Comparison of ENCODE assay signal across 10 cellular contexts in the genomic region with DNA sequence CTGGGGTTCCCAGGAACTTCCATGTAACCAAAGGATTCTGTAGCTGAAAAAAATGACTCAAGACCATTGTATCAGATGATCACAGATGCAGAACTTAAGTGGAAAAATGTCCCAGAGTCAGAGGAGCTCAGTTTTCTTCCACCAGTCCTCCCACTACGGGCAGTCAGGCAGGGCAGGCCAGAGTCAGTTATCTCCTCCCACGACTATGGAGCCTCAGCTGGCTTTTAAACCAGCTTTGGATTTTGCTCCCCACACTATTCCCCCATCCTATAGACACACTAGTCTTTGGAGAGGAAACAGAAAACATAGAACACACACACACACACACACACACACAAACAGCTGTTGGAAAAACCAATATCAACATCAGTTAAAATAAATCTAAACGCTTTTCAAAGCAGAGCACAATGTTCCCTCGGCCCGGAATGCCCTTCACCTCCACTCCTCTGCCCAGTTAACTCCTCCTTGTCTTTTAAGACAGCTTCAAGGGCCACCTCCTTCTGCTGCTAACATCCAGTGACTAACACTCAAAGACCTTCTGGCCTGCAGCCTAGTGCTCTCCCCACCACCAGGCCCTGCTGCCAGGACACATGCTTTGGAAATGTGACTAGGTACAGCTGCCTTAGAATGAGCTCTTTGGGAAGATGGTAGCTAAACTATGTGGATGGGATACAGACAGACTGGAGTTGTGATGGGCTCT. TPM values are rescaled to one million over a fixed set of nuclear protein-coding genes. Genes with fewer than 3 reads are reported as not detected.
DNase-seq lines count a peak whose midpoint lies in the region; TF ChIP-seq lines count a peak whose summit lies in the region.
"Had no signal": no experiment of that assay in that cellular context is flagged by ENCODE, and none has a peak within 500 bp of the region (broad histone marks: within the 10 kb centered on the region; RNA-seq: fewer than 3 reads in every experiment).

No MANE protein-coding gene starts in this region.

- TF ChIP-seq POLR2A in breast epithelium (IDR thresholded peaks at IDR 0.05): no peak

- H3K27ac Mint-ChIP-seq in T-helper 1 cell treated with Interleukin-12 subunit alpha and Interleukin-12 subunit beta and Interleukin-4 antibody, amounts not matched to agents 30 μg/mL and 1 μg/mL, for 36 hours: peak overlapping the region; percentile 37

- H3K4me1 ChIP-seq in breast epithelium (no peaks in the 10 kb centered on the region), tibial artery (peaks cover 3 to 68% (median 44%) of the 10 kb centered on the region in 4 donors)

- H3K4me1 Mint-ChIP-seq in T-helper 1 cell treated with Interleukin-12 subunit alpha and Interleukin-12 subunit beta and Interleukin-4 antibody, amounts not matched to agents 30 μg/mL and 1 μg/mL, for 36 hours (ENCODE audit: low read depth): peaks cover 58% of the 10 kb centered on the region

- no peaks in the 10 kb centered on the region for H3K27me3 Mint-ChIP-seq in T-helper 1 cell treated with Interleukin-12 subunit alpha and Interleukin-12 subunit beta and Interleukin-4 antibody, amounts not matched to agents 30 μg/mL and 1 μg/mL, for 36 hours (ENCODE audit: low read depth)

- H3K27me3 ChIP-seq in breast epithelium: no peaks in the 10 kb centered on the region
- no peaks in the 10 kb centered on the region for H3K27me3 ChIP-seq in tibial artery
- H3K27me3 ChIP-seq: BLaER1 had no signal

- H3K4me3 ChIP-seq in breast epithelium: no peak overlapping the region
- no peak overlapping the region for H3K4me3 ChIP-seq in tibial artery
- H3K4me3 ChIP-seq: BLaER1 had no signal

- intact Hi-C loops in breast epithelium (cut with DNase I; ENCODE audit: low total_unique reads) (no loop called here), tibial artery (cut with DNase I; ENCODE audit: low total_unique reads) (no loop called here)

- TF ChIP-seq CTCF in breast epithelium (IDR thresholded peaks at IDR 0.05) (no peak), tibial artery (IDR thresholded peaks at IDR 0.05) (no peak)

- H3K36me3 ChIP-seq in breast epithelium: no peaks in the 10 kb centered on the region
- peaks cover 0 to 15% (median 9%) of the 10 kb centered on the region in 3 donors for H3K36me3 ChIP-seq in tibial artery

- no peak overlapping the region for H3K4me3 Mint-ChIP-seq in T-helper 1 cell treated with Interleukin-12 subunit alpha and Interleukin-12 subunit beta and Interleukin-4 antibody, amounts not matched to agents 30 μg/mL and 1 μg/mL, for 36 hours

- DNase-seq in T-helper 1 cell (no peak), breast epithelium (ENCODE audit: low spot score in 2 of 2) (no peak), left kidney (ENCODE audit: low read depth, low spot score) (peak; percentile 89), tibial artery (peak; percentile 70 to 83), SKM-1 (lab: John Stamatoyannopoulos, UW; ENCODE audit: unreplicated experiment) (no peak)
- DNase-seq in stimulated activated CD8-positive, alpha-beta memory T cell treated with anti-CD3 and anti-CD28 coated beads, Interleukin-4, amount 100 ng/mL, for 48 hours: no peak
- DNase-seq in activated CD4-positive, alpha-beta T cell treated with anti-CD3 and anti-CD28 coated beads, Interleukin-2, amount 50 U/mL, for 48 hours: no peak
- DNase-seq: activated CD4-positive, alpha-beta T cell treated with anti-CD3 and anti-CD28 coated beads for 1 hour had no signal

- peaks cover 76% of the 10 kb centered on the region for H3K36me3 Mint-ChIP-seq in T-helper 1 cell treated with Interleukin-12 subunit alpha and Interleukin-12 subunit beta and Interleukin-4 antibody, amounts not matched to agents 30 μg/mL and 1 μg/mL, for 36 hours (ENCODE audit: low read depth)

- H3K9me3 Mint-ChIP-seq in T-helper 1 cell treated with Interleukin-12 subunit alpha and Interleukin-12 subunit beta and Interleukin-4 antibody, amounts not matched to agents 30 μg/mL and 1 μg/mL, for 36 hours: no peaks in the 10 kb centered on the region

- H3K9me3 ChIP-seq in breast epithelium: no peaks in the 10 kb centered on the region
- H3K9me3 ChIP-seq in tibial artery: no peaks in the 10 kb centered on the region

- H3K27ac ChIP-seq in breast epithelium (peak overlapping the region; percentile 3 to 41), tibial artery (peak overlapping the region; percentile 69 to 75)
- H3K27ac ChIP-seq: BLaER1 had no signal

RNA-seq across cellular contexts. Expression of gene NIPAL4, which starts 56.8 kb away (rescaled TPM):
- total RNA-seq in breast epithelium: under 1 TPM; under 0.01 to 0.29 (median 0.16) TPM

RNA-seq across cellular contexts. Expression of gene ADAM19, which starts 58.8 kb away (rescaled TPM):
- 1 to 10 TPM; 1.9 to 3.6 (median 3.5) TPM for total RNA-seq in breast epithelium

Comparison
In these comparisons a context has a peak if more than half of its experiments do, and no peak if none do; other contexts are left out.
1. DNase-seq: peak in left kidney (single experiment) and tibial artery (2 of 2); none in T-helper 1 cell (0 of 5), breast epithelium (0 of 2), stimulated activated CD8-positive, alpha-beta memory T cell treated with anti-CD3 and anti-CD28 coated beads, Interleukin-4, amount 100 ng/mL, for 48 hours (single experiment), activated CD4-positive, alpha-beta T cell treated with anti-CD3 and anti-CD28 coated beads, Interleukin-2, amount 50 U/mL, for 48 hours (0 of 2) and SKM-1 (single experiment).